Comparison of ENCODE assay signal across 8 cellular contexts in the genomic region with DNA sequence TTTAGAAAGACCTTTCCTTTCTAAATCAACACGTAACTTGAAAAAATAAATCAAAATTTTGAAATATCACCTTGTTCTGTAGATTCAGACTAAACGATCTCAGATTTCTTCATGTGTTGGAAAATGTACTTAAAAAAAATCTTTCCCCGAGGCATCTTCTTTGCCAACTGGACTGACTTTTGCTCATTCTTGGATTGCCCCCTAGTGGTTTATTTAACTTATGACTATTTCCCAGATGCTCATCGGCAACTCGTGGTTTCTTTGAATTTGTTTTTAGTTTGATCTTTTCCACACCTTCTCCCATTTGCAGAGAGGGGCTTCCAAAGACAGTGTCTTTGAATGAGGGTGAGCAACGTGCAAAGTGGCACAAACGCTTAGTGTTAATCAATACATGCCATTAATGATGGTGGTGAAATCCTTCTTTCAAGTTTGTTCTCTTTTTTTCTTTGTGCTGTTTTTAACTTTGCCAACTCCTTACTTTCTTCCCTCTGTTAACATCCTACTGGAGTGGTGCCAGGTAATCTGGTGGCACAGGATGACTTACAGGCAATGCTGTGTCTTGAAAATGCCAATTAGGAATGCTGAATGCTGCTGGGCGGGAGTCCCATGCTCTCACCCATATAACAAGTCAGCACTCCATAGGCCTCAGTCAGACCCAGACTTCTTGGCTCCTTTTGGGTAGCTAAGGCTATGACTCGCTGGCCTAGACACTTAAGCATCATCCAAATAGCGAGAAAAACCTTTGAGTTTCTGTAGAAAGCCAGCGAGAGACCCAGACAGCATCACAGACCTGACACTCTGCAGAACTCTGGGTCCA. TPM values are rescaled to one million over a fixed set of nuclear protein-coding genes. Genes with fewer than 3 reads are reported as not detected.
A peak's percentile ranks its signal among the peaks of the same experiment; 100 is the strongest.
DNase-seq lines count a peak whose midpoint lies in the region; ATAC-seq and TF ChIP-seq lines count a peak whose summit lies in the region.

No MANE protein-coding gene starts in this region.

- peak; percentile 66 for DNase-seq in COLO829 (ENCODE audit: low spot score)
- peak; percentile 63 for DNase-seq in H4 (ENCODE audit: low spot score)
- peak; percentile 14 for DNase-seq in NCI-H1694 (lab: John Stamatoyannopoulos, UW)
- DNase-seq in SW 1271 (lab: John Stamatoyannopoulos, UW), result peak; percentile 62 to 88
- peak in 1 of 2 donors; percentile 52 for DNase-seq in foreskin keratinocyte
- DNase-seq in pons (ENCODE audit: low spot score), result peak; percentile 84
- DNase-seq in activated CD4-positive, alpha-beta T cell treated with anti-CD3 and anti-CD28 coated beads, Interleukin-2, amount 50 U/mL, for 4 hours, result no peak

- H3K27me3 ChIP-seq in foreskin keratinocyte, result no peaks in the 10 kb centered on the region

- peaks cover 19% of the 10 kb centered on the region for H3K4me1 ChIP-seq in foreskin keratinocyte

- peak; percentile 49 for ATAC-seq in foreskin keratinocyte
- no peak for ATAC-seq in HG02970 (IDR thresholded peaks at IDR 0.05; ENCODE audit: low FRiP score, unreplicated experiment)

- peak; percentile 93 for TF ChIP-seq CTCF in foreskin keratinocyte (conservative IDR thresholded peaks at IDR 0.05)

- no peak overlapping the region for H3K27ac ChIP-seq in foreskin keratinocyte

RNA-seq across cellular contexts. Expression of gene PRSS23, which starts 18.3 kb away (rescaled TPM):
- 113 and 125 TPM in 2 replicates for total RNA-seq in H4 (2014; rRNA removed; shearing (Covaris generic))
- total RNA-seq in foreskin keratinocyte, result 104 and 117 TPM in 2 replicates
- polyA plus RNA-seq in foreskin keratinocyte, result 72.7 and 77.6 TPM in 2 replicates

Comparison
In these comparisons a context has a peak if more than half of its experiments do, and no peak if none do; other contexts are left out.
1. DNase-seq: peak in COLO829 (single experiment), H4 (single experiment), NCI-H1694 (single experiment), SW 1271 (2 of 2) and pons (single experiment); none in activated CD4-positive, alpha-beta T cell treated with anti-CD3 and anti-CD28 coated beads, Interleukin-2, amount 50 U/mL, for 4 hours (0 of 2).